8 cellular contexts compared by ENCODE assay signal in genomic region chr3:95725770-95726169, GRCh38.
"Had no signal": no experiment of that assay in that cellular context is flagged by ENCODE, and none has a peak within 500 bp of the region (broad histone marks: within the 10 kb centered on the region; RNA-seq: fewer than 3 reads in every experiment).

No MANE protein-coding gene starts in this region.

- H3K4me3 ChIP-seq: GM12878 had no signal

- ATAC-seq: GM12878 had no signal

- DNase-seq: GDM1, GF-D8 had no signal

- FAIRE-seq: G401.6, GM12878, GM12891, GM12892, GM18507, GM19239 had no signal
